ENCODE assay signal across 24 cellular contexts in genomic region chr3:102346897-102347296, GRCh38.
"Had no signal": no experiment of that assay in that cellular context is flagged by ENCODE, and none has a peak within 500 bp of the region (broad histone marks: within the 10 kb centered on the region; RNA-seq: fewer than 3 reads in every experiment).

No MANE protein-coding gene starts in this region.

- ATAC-seq: activated T-helper 17 cell treated with anti-CD3 and anti-CD28 coated beads, Interleukin-2, amount 50 U/mL, for 72 hours had no signal

- H3K36me3 ChIP-seq: brain microvascular endothelial cell, MG63 had no signal

- H3K4me3 Mint-ChIP-seq: activated CD4-positive, alpha-beta memory T cell treated with anti-CD3 and anti-CD28 coated beads, Interleukin-2, amount 10 ng/mL, durations not matched to agents 7 days and 5 days; activated naive CD4-positive, alpha-beta T cell treated with anti-CD3 and anti-CD28 coated beads for 36 hours; activated naive CD8-positive, alpha-beta T cell; activated T-helper 17 cell treated with anti-CD3 and anti-CD28 coated beads, Interleukin-2, amount 50 U/mL, for 72 hours had no signal

- H3K9me3 ChIP-seq: MG63, SK-N-SH had no signal

- DNase-seq: activated CD4-positive, alpha-beta memory T cell treated with anti-CD3 and anti-CD28 coated beads, Interleukin-2, amount 10 ng/mL, durations not matched to agents 7 days and 5 days; activated CD4-positive, alpha-beta T cell treated with anti-CD3 and anti-CD28 coated beads, Interleukin-2, amount 50 U/mL, for 1 hour; activated CD4-positive, CD25-positive, alpha-beta regulatory T cell; activated gamma-delta T cell; activated naive CD4-positive, alpha-beta T cell treated with anti-CD3 and anti-CD28 coated beads for 36 hours; activated T-cell treated with anti-CD3 and anti-CD28 coated beads for 4 hours; activated T-cell treated with anti-CD3 and anti-CD28 coated beads, Interleukin-2, amount 50 U/mL, for 48 hours; brain microvascular endothelial cell; cerebellar nuclear complex; Kasumi-1; KBM-7; MG63; MV-4-11; NCI-H1092 treated with DMSO at 0.1 percent for 48 hours; NCI-H1417 treated with DMSO at 0.1 percent for 48 hours; NCI-H1694; NCI-H2029 treated with DMSO at 0.1 percent for 48 hours; NCI-H510A treated with DMSO at 0.1 percent for 48 hours; SIG-M5; SK-N-SH; T-helper 1 cell had no signal

- H3K36me3 Mint-ChIP-seq: activated naive CD8-positive, alpha-beta T cell had no signal

- H3K9me3 Mint-ChIP-seq: activated CD4-positive, alpha-beta memory T cell treated with anti-CD3 and anti-CD28 coated beads, Interleukin-2, amount 10 ng/mL, durations not matched to agents 7 days and 5 days; activated naive CD4-positive, alpha-beta T cell treated with anti-CD3 and anti-CD28 coated beads for 36 hours; activated T-helper 17 cell treated with anti-CD3 and anti-CD28 coated beads, Interleukin-2, amount 50 U/mL, for 72 hours had no signal

- H3K27ac Mint-ChIP-seq: activated CD4-positive, alpha-beta memory T cell treated with anti-CD3 and anti-CD28 coated beads, Interleukin-2, amount 10 ng/mL, durations not matched to agents 7 days and 5 days; activated naive CD4-positive, alpha-beta T cell treated with anti-CD3 and anti-CD28 coated beads for 36 hours; activated naive CD8-positive, alpha-beta T cell; activated T-helper 17 cell treated with anti-CD3 and anti-CD28 coated beads, Interleukin-2, amount 50 U/mL, for 72 hours had no signal

- H3K4me3 ChIP-seq: MG63 had no signal

- H3K27me3 ChIP-seq: brain microvascular endothelial cell, MG63 had no signal

- H3K27ac ChIP-seq: brain microvascular endothelial cell, VCaP had no signal

- H3K4me1 Mint-ChIP-seq: activated CD4-positive, alpha-beta memory T cell treated with anti-CD3 and anti-CD28 coated beads, Interleukin-2, amount 10 ng/mL, durations not matched to agents 7 days and 5 days; activated T-helper 17 cell treated with anti-CD3 and anti-CD28 coated beads, Interleukin-2, amount 50 U/mL, for 72 hours had no signal
